8 cellular contexts compared by ENCODE assay signal in the genomic region with DNA sequence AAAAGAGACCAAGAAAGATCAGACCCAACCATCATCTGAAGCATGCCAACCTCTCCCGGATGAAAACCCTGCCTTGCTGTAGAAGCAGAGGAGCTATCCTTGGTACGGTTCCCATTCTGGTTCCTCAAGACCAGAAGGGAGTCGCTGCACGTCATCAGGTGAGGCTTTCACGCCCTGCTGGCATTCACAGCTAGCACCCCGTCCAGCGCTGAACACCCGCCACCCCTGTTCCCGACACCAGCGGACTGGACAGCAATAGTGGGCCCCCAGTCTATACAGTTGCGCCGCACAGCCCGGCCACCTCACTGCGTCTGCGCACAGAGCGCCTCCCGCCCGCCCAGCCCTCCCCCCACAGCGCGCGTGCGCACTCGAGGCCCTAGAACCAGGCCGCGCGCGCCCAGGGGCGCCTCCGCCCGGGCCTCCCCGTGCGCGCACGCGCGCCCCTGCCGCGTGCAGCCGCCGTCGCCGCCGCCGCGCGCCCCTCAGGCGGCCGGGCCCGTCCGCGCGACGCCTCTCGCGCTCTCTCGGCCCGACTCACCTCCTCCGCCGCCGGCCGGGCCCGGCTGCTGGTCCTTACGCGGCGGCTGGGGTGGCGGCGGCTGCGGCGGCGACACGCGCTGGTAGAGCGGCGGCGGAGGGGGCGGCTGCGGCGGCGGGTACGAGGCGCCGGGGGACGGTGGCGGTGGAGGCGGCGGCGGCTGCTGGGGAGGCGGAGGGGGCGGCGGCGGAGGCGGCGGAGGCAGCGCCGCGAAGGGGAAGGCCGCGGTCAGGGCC. TPM values are rescaled to one million over a fixed set of nuclear protein-coding genes. Genes with fewer than 3 reads are reported as not detected.
DNase-seq lines count a peak whose midpoint lies in the region; ATAC-seq and TF ChIP-seq lines count a peak whose summit lies in the region.

No MANE protein-coding gene starts in this region.

- H3K4me1 ChIP-seq in parathyroid adenoma (peaks cover 7% of the 10 kb centered on the region), tibial artery (peaks cover 0 to 53% (median 35%) of the 10 kb centered on the region in 4 donors)

- no peaks in the 10 kb centered on the region for H3K9me2 ChIP-seq in SU-DHL-6 (replicated peaks; ENCODE audit: insufficient read depth, low read length)

- H3K27me3 ChIP-seq in AG04450 (ENCODE audit: control insufficient read depth, insufficient read depth, low read length) (no peaks in the 10 kb centered on the region), SU-DHL-6 (ENCODE audit: low read length) (no peaks in the 10 kb centered on the region), parathyroid adenoma (ENCODE audit: control insufficient read depth, insufficient read depth, low read length) (no peaks in the 10 kb centered on the region), tibial artery (no peaks in the 10 kb centered on the region)

- peaks cover 70% of the 10 kb centered on the region for H3K4me1 Mint-ChIP-seq in activated naive CD8-positive, alpha-beta T cell treated with anti-CD3 and anti-CD28 coated beads, Interleukin-2, amount 50 U/mL, for 24 hours

- peak; percentile 24 for ATAC-seq in GM18909 (IDR thresholded peaks at IDR 0.05; ENCODE audit: poor library complexity, unreplicated experiment)
- ATAC-seq in activated naive CD8-positive, alpha-beta T cell treated with anti-CD3 and anti-CD28 coated beads, Interleukin-2, amount 50 U/mL, for 24 hours = peak; percentile 3

- peak overlapping the region; percentile 92 for H3K27ac Mint-ChIP-seq in activated naive CD8-positive, alpha-beta T cell treated with anti-CD3 and anti-CD28 coated beads, Interleukin-2, amount 50 U/mL, for 24 hours

- POLR2A ChIA-PET in AG04450 (lab: Yijun Ruan, JAX) = interaction anchor here (0.5 to 1.5 kb wide), 4 partner anchors 14 to 1571 kb away, joined by 3 to 6 read pairs (median 4); no protein-coding TSS in a partner anchor

- no peak for TF ChIP-seq CTCF in AG04450 (IDR thresholded peaks at IDR 0.05; ENCODE audit: low read depth, low read length)
- no peak for TF ChIP-seq CTCF in SU-DHL-6 (IDR thresholded peaks at IDR 0.05; ENCODE audit: insufficient read depth, low read length, poor library complexity, severe bottlenecking)
- no peak for TF ChIP-seq CTCF in parathyroid adenoma (IDR thresholded peaks at IDR 0.05)
- TF ChIP-seq CTCF in tibial artery (IDR thresholded peaks at IDR 0.05) = no peak

- H3K79me2 ChIP-seq in SU-DHL-6 (ENCODE audit: insufficient read depth, low read length) = peaks cover 49% of the 10 kb centered on the region
- peaks cover 28% of the 10 kb centered on the region for H3K79me2 ChIP-seq in parathyroid adenoma

- H3K9me3 ChIP-seq in AG04450 (ENCODE audit: control insufficient read depth, insufficient read depth, low read length) (no peaks in the 10 kb centered on the region), KOPT-K1 (ENCODE audit: insufficient read depth, low read length, poor library complexity, severe bottlenecking) (no peaks in the 10 kb centered on the region), SU-DHL-6 (ENCODE audit: insufficient read depth, low read length) (no peaks in the 10 kb centered on the region), parathyroid adenoma (ENCODE audit: control insufficient read depth, low read length) (no peaks in the 10 kb centered on the region), tibial artery (no peaks in the 10 kb centered on the region)

- H3K4me3 ChIP-seq in AG04450 (ENCODE audit: low read depth, low read length) (peak overlapping the region; percentile 98), SU-DHL-6 (ENCODE audit: insufficient read depth, low read length, poor library complexity, severe bottlenecking) (peak overlapping the region; percentile 87), parathyroid adenoma (ENCODE audit: low read depth, low read length) (peak overlapping the region; percentile 81), tibial artery (peak overlapping the region; percentile 95 to 99)

- peaks cover 46% of the 10 kb centered on the region for H4K20me1 ChIP-seq in SU-DHL-6 (ENCODE audit: low read depth, low read length)

- intact Hi-C loops in cardiac septum (cut with DNase I) = loop anchor here (1.0 kb wide), 1 partner anchor 33 kb away; the partner anchor contains the start of gene RASGRP2
- intact Hi-C loops in tibial artery (cut with DNase I; ENCODE audit: low total_unique reads) = no loop called here

- H3K36me3 ChIP-seq in KOPT-K1 (ENCODE audit: insufficient read depth, low read length) (peaks cover 49% of the 10 kb centered on the region), SU-DHL-6 (ENCODE audit: low read length) (peaks cover 45% of the 10 kb centered on the region), parathyroid adenoma (ENCODE audit: control insufficient read depth, insufficient read depth, low read length) (no peaks in the 10 kb centered on the region), tibial artery (peaks cover 39 to 47% (median 40%) of the 10 kb centered on the region in 3 donors)

- H2AFZ ChIP-seq in SU-DHL-6 (ENCODE audit: low read depth, low read length, severe bottlenecking) (no peak overlapping the region), parathyroid adenoma (no peak overlapping the region)

- CTCF ChIA-PET in AG04450 (lab: Charles Lee) = interaction anchor here (1.0 to 2.0 kb wide), 3 partner anchors 10 to 89 kb away, joined by 3 to 11 read pairs (median 3); no protein-coding TSS in a partner anchor

- H3K4me2 ChIP-seq in SU-DHL-6 (ENCODE audit: low read depth, low read length, poor library complexity, severe bottlenecking) (peak overlapping the region; percentile 90), parathyroid adenoma (ENCODE audit: low read length) (peak overlapping the region; percentile 79)

- peaks cover 3% of the 10 kb centered on the region for H3K27me3 Mint-ChIP-seq in activated naive CD8-positive, alpha-beta T cell treated with anti-CD3 and anti-CD28 coated beads, Interleukin-2, amount 50 U/mL, for 24 hours

- H3K36me3 Mint-ChIP-seq in activated naive CD8-positive, alpha-beta T cell treated with anti-CD3 and anti-CD28 coated beads, Interleukin-2, amount 50 U/mL, for 24 hours (ENCODE audit: low read depth) = peaks cover 53% of the 10 kb centered on the region

- no peaks in the 10 kb centered on the region for H3K9me3 Mint-ChIP-seq in activated naive CD8-positive, alpha-beta T cell treated with anti-CD3 and anti-CD28 coated beads, Interleukin-2, amount 50 U/mL, for 24 hours

- H3K9ac ChIP-seq in SU-DHL-6 (ENCODE audit: low read length) (peak overlapping the region; percentile 89), parathyroid adenoma (no peak overlapping the region)

- H3K27ac ChIP-seq in AG04450 (ENCODE audit: low read depth, low read length) (no peak overlapping the region), KOPT-K1 (ENCODE audit: low read depth, low read length, poor library complexity, severe bottlenecking) (peak overlapping the region; percentile 94), SU-DHL-6 (ENCODE audit: low read depth, low read length) (peak overlapping the region; percentile 91), parathyroid adenoma (peak overlapping the region; percentile 51), tibial artery (peak overlapping the region; percentile 99)

- H3F3A ChIP-seq in SU-DHL-6 (ENCODE audit: insufficient read depth) = peaks cover 47% of the 10 kb centered on the region

- DNase-seq in AG04450 (ENCODE audit: low read depth, low spot score) (peak; percentile 43), cardiac septum (ENCODE audit: low spot score) (peak; percentile 94), tibial artery (peak; percentile 78 to 89)
- DNase-seq in activated naive CD8-positive, alpha-beta T cell treated with anti-CD3 and anti-CD28 coated beads, Interleukin-2, amount 50 U/mL, for 24 hours = peak; percentile 87

- peak overlapping the region; percentile 92 for H3K4me3 Mint-ChIP-seq in activated naive CD8-positive, alpha-beta T cell treated with anti-CD3 and anti-CD28 coated beads, Interleukin-2, amount 50 U/mL, for 24 hours

RNA-seq across cellular contexts. Expression of gene SF1, which starts 0.7 kb away (rescaled TPM):
- polyA plus RNA-seq in AG04450 (2011; rRNA removed) = 55.9 and 56.8 TPM in 2 replicates
- 69.1 and 81.7 TPM in 2 replicates for polyA minus RNA-seq in AG04450 (2011; rRNA and poly(A)+ RNA removed)
- 175 TPM for total RNA-seq in cardiac septum

RNA-seq across cellular contexts. Expression of gene PYGM, which starts 17.9 kb away (rescaled TPM):
- 0.14 and 0.20 TPM in 2 replicates for polyA plus RNA-seq in AG04450 (2011; rRNA removed)
- 1.1 TPM in 2 replicates for polyA minus RNA-seq in AG04450 (2011; rRNA and poly(A)+ RNA removed)
- total RNA-seq in cardiac septum = 42.5 TPM

RNA-seq across cellular contexts. Expression of gene MAP4K2, which starts 25.4 kb away (rescaled TPM):
- polyA plus RNA-seq in AG04450 (2011; rRNA removed) = 9.9 and 14.1 TPM in 2 replicates
- 12.5 and 15.4 TPM in 2 replicates for polyA minus RNA-seq in AG04450 (2011; rRNA and poly(A)+ RNA removed)
- total RNA-seq in cardiac septum = 6.7 TPM

RNA-seq across cellular contexts. Expression of gene MEN1, which starts 32.7 kb away (rescaled TPM):
- 15.0 and 22.3 TPM in 2 replicates for polyA plus RNA-seq in AG04450 (2011; rRNA removed)
- 11.5 and 17.1 TPM in 2 replicates for polyA minus RNA-seq in AG04450 (2011; rRNA and poly(A)+ RNA removed)
- total RNA-seq in cardiac septum = 8.6 TPM

RNA-seq across cellular contexts. Expression of gene RASGRP2, which starts 33.7 kb away (rescaled TPM):
- 0.16 and 0.43 TPM in 2 replicates for polyA plus RNA-seq in AG04450 (2011; rRNA removed)
- polyA minus RNA-seq in AG04450 (2011; rRNA and poly(A)+ RNA removed) = 0.48 and 0.78 TPM in 2 replicates
- total RNA-seq in cardiac septum = 30.8 TPM

Comparison
In these comparisons a context has a peak if more than half of its experiments do, and no peak if none do; other contexts are left out.
1. DNase-seq: peak in every context shown above with its lines; median percentile 94 in cardiac septum; 87 in activated naive CD8-positive, alpha-beta T cell treated with anti-CD3 and anti-CD28 coated beads, Interleukin-2, amount 50 U/mL, for 24 hours; 84 in tibial artery; 43 in AG04450.